Comparison of ENCODE assay signal across 8 cellular contexts in the genomic region with DNA sequence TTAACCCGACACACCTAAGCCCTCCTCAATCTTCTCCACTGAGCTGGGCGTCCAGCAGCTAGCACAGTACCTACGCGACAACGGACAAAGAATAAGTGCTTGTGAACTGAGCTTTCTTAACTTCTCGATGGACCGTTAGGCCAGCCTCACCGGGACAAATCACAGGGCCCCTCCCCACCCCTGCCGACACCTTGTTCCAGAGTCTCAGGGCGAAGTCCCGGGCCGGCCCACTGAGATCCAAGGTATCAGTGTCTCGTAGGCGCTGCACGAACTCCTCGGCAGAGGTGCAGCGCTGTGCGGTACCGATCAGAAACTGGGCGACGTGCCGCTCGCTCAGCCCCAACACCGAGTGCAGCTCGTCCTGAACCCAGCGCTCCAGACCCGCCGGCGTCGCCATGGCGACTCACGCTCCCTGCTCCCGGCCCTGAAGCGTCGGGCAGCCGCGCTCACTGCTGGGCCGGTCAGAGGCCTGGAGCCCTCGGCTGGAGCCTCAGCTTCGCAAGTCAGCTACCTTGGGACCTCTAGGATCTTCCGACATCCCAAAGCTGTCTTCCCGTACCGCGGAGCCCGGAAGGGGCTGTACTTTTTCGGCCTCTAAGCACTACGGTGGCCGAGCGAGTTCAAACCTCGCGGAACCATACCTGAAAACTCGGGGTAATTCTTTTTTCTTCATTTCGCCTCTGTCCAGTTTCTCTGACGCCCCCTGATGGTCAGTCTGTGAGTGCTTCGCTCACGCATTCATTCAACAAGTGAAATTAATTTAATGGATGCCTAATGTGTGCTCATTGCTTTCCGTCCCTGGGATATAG. TPM values are rescaled to one million over a fixed set of nuclear protein-coding genes. Genes with fewer than 3 reads are reported as not detected.
DNase-seq lines count a peak whose midpoint lies in the region; ATAC-seq and TF ChIP-seq lines count a peak whose summit lies in the region.

A gene (minus strand): TSS at position 562 of the 809 bp plus-strand sequence. CDS start 165 bp downstream, at position 397.

- H3K9me3 Mint-ChIP-seq in activated CD4-positive, alpha-beta T cell treated with anti-CD3 and anti-CD28 coated beads, Interleukin-2, amount 10 ng/mL, durations not matched to agents 24 days and 14 days = no peaks in the 10 kb centered on the region

- peak; percentile 79 for ATAC-seq in GM19035 (IDR thresholded peaks at IDR 0.05; ENCODE audit: unreplicated experiment)
- peak; percentile 83 for ATAC-seq in HG03432 (IDR thresholded peaks at IDR 0.05; ENCODE audit: unreplicated experiment)
- ATAC-seq in left colon = peak; percentile 89

- peaks cover 32% of the 10 kb centered on the region for H3K4me1 Mint-ChIP-seq in activated CD4-positive, alpha-beta T cell treated with anti-CD3 and anti-CD28 coated beads, Interleukin-2, amount 10 ng/mL, durations not matched to agents 24 days and 14 days

- TF ChIP-seq CTCF in coronary artery (IDR thresholded peaks at IDR 0.05) = peak; percentile 82

- H3K36me3 Mint-ChIP-seq in activated CD4-positive, alpha-beta T cell treated with anti-CD3 and anti-CD28 coated beads, Interleukin-2, amount 10 ng/mL, durations not matched to agents 24 days and 14 days (ENCODE audit: low read depth) = peaks cover 41% of the 10 kb centered on the region

- H3K27ac Mint-ChIP-seq in activated CD4-positive, alpha-beta T cell treated with anti-CD3 and anti-CD28 coated beads, Interleukin-2, amount 10 ng/mL, durations not matched to agents 24 days and 14 days = peak within 1 kb of the TSS; percentile 54

- DNase-seq in AG20443 (ENCODE audit: low spot score) = peak; percentile 94
- peak; percentile 92 for DNase-seq in NCI-H524 treated with DMSO at 0.1 percent for 48 hours (lab: John Stamatoyannopoulos, UW)
- DNase-seq in activated CD4-positive, alpha-beta T cell treated with anti-CD3 and anti-CD28 coated beads, Interleukin-2, amount 10 ng/mL, durations not matched to agents 24 days and 14 days = peak; percentile 97
- peak; percentile 96 for DNase-seq in coronary artery (ENCODE audit: low spot score)
- peak; percentile 96 to 97 for DNase-seq in left colon
- DNase-seq in stimulated activated CD4-positive, alpha-beta T cell treated with anti-CD3 and anti-CD28 coated beads, Interleukin-1b, Interleukin-23, amount 100 ng/mL, for 48 hours = peak; percentile 89

- no peaks in the 10 kb centered on the region for H3K27me3 Mint-ChIP-seq in activated CD4-positive, alpha-beta T cell treated with anti-CD3 and anti-CD28 coated beads, Interleukin-2, amount 10 ng/mL, durations not matched to agents 24 days and 14 days

- peak within 1 kb of the TSS; percentile 75 for H3K27ac ChIP-seq in coronary artery

- H3K4me3 Mint-ChIP-seq in activated CD4-positive, alpha-beta T cell treated with anti-CD3 and anti-CD28 coated beads, Interleukin-2, amount 10 ng/mL, durations not matched to agents 24 days and 14 days = peak within 1 kb of the TSS; percentile 80

- peak within 1 kb of the TSS; percentile 89 for H3K4me3 ChIP-seq in coronary artery

- intact Hi-C loops in activated CD4-positive, alpha-beta T cell treated with anti-CD3 and anti-CD28 coated beads, Interleukin-2, amount 10 ng/mL, durations not matched to agents 24 days and 14 days (cut with micrococcal nuclease) = loop anchor here (1.0 to 10.0 kb wide), 3 partner anchors 25 to 188 kb away; a partner anchor contains a TSS
- intact Hi-C loops in left colon (cut with DNase I, micrococcal nuclease) = loop anchor here in 1 of 2 donors (10.0 kb wide), 1 partner anchor 212 kb away; a partner anchor contains a TSS

RNA-seq across cellular contexts. Expression of the gene that starts here (rescaled TPM):
- 53.4 and 56.7 TPM in 2 replicates for total RNA-seq in activated CD4-positive, alpha-beta T cell treated with anti-CD3 and anti-CD28 coated beads, Interleukin-2, amount 10 ng/mL, durations not matched to agents 24 days and 14 days
- 10 to 100 TPM; 27.8 to 34.8 TPM for total RNA-seq in left colon

Comparison
In these comparisons a context has a peak if more than half of its experiments do, and no peak if none do; other contexts are left out.
1. Peak in every context shown above with its lines: DNase-seq, ATAC-seq, H3K4me3 ChIP-seq and H3K27ac ChIP-seq.